Comparison of ENCODE assay signal across 8 cellular contexts in the genomic region with DNA sequence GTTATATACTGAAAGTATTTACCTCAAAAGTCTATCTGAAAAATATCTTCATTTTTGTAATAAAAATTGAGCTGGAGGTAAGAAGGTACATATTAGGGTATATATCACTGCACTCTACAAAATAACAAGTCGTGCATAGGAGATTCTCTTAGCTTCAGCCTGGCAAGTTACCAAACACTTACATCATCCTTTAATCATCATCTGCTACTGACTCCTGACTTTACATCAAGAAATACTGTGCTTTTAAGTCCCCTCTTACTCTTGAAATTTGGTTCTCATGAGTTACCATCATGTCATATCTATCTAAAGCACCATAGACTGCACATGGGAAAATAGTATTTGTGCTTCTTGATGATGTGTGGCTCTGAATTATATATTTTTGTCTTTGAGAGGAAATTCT. TPM values are rescaled to one million over a fixed set of nuclear protein-coding genes. Genes with fewer than 3 reads are reported as not detected.
A peak's percentile ranks its signal among the peaks of the same experiment; 100 is the strongest.
DNase-seq lines count a peak whose midpoint lies in the region; FAIRE-seq and TF ChIP-seq lines count a peak whose summit lies in the region.
"Had no signal": no experiment of that assay in that cellular context is flagged by ENCODE, and none has a peak within 500 bp of the region (broad histone marks: within the 10 kb centered on the region; RNA-seq: fewer than 3 reads in every experiment).

No MANE protein-coding gene starts in this region.

- intact Hi-C loops in esophagus muscularis mucosa (cut with DNase I), result loop anchor here (10.0 kb wide), 1 partner anchor 108 kb away; no protein-coding TSS in a partner anchor

- TF ChIP-seq CTCF in esophagus muscularis mucosa (IDR thresholded peaks at IDR 0.05), result no peak
- TF ChIP-seq CTCF in GM20000 (IDR thresholded peaks at IDR 0.05; ENCODE audit: extremely low read depth, missing control alignments), result no peak

- peaks cover 3 to 21% (median 17%) of the 10 kb centered on the region in 4 donors for H3K4me1 ChIP-seq in esophagus muscularis mucosa

- WGBS in esophagus muscularis mucosa, result 18% methylated on average over 1 of the region's 1 CpG

- H3K27me3 ChIP-seq in esophagus muscularis mucosa, result no peaks in the 10 kb centered on the region
- H3K27me3 ChIP-seq: neutrophil had no signal

- TF ChIP-seq POLR2A in esophagus muscularis mucosa (IDR thresholded peaks at IDR 0.05; ENCODE audit: low read depth), result no peak

- peak; percentile 83 for FAIRE-seq in RCC 7860 (lab: Jason Lieb, UNC)

- peaks cover 0 to 8% (median 0%) of the 10 kb centered on the region in 4 donors for H3K9me3 ChIP-seq in esophagus muscularis mucosa
- H3K9me3 ChIP-seq: neutrophil had no signal

- TF ChIP-seq EP300 in esophagus muscularis mucosa (IDR thresholded peaks at IDR 0.05), result no peak

- DNase-seq in GM03348 (ENCODE audit: low spot score) (peak; percentile 43), RCC 7860 (ENCODE audit: low spot score) (peak; percentile 75), esophagus muscularis mucosa (ENCODE audit: extremely low spot score) (no peak), renal cortical epithelial cell (ENCODE audit: low read depth) (peak; percentile 92), GM20000 (ENCODE audit: low spot score) (no peak), SHP77 treated with DMSO at 0.1 percent for 48 hours (lab: John Stamatoyannopoulos, UW) (no peak), NCI-H2081 treated with DMSO at 0.1 percent for 48 hours (lab: John Stamatoyannopoulos, UW) (no peak)

- peak overlapping the region; percentile 3 to 58 (median 37) for H3K27ac ChIP-seq in esophagus muscularis mucosa (replicated peaks in 1 of 4)
- H3K27ac ChIP-seq: neutrophil had no signal

- peaks cover 0 to 25% (median 13%) of the 10 kb centered on the region in 4 donors for H3K36me3 ChIP-seq in esophagus muscularis mucosa

- H3K4me3 ChIP-seq in esophagus muscularis mucosa, result no peak overlapping the region

RNA-seq across cellular contexts. Expression of a gene that starts 50.8 kb away (rescaled TPM):
- total RNA-seq in esophagus muscularis mucosa (10 to 100 TPM in 3 of 4 donors, 1 to 10 TPM in 1; 7.6 to 15.8 (median 15.2) TPM), renal cortical epithelial cell (8.8 and 9.2 TPM in 2 replicates)

Comparison
In these comparisons a context has a peak if more than half of its experiments do, and no peak if none do; other contexts are left out.
1. DNase-seq: peak in GM03348 (single experiment), RCC 7860 (single experiment) and renal cortical epithelial cell (single experiment); none in esophagus muscularis mucosa (single experiment), GM20000 (single experiment), SHP77 treated with DMSO at 0.1 percent for 48 hours (single experiment) and NCI-H2081 treated with DMSO at 0.1 percent for 48 hours (single experiment).